Comparison of ENCODE assay signal across 10 cellular contexts in the genomic region with DNA sequence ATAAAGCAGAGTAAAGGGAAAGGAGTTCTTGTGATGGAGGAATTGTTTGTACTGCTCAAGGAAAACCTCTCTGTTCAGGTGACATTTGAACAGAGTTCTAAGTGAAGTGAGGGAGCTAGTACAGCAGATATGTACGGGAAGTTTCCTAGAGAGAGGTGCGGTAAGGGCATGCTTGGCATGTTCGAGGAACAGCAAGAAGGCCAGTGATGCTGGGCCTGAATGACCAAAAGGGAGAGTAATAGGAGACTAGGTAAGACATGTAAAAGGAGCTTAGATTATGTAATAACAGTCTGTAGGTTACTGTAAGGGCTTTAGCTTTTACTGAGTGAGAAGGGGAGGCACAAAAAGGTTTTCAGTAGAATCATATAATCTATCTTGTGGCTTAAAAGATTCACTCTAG.
"Had no signal": no experiment of that assay in that cellular context is flagged by ENCODE, and none has a peak within 500 bp of the region (broad histone marks: within the 10 kb centered on the region; RNA-seq: fewer than 3 reads in every experiment).

No MANE protein-coding gene starts in this region.

- H3K27ac ChIP-seq: GM23248, HL-60, KMS-11 had no signal

- DNase-seq: GM23248, GOT3, H7, HFFc6, KBM-7 had no signal

- H2AFZ ChIP-seq: GM23248 had no signal

- H3K4me2 ChIP-seq: KMS-11 had no signal

- H3K36me3 ChIP-seq: HAP-1 had no signal

- H3K9ac ChIP-seq: GM23248, KMS-11 had no signal

- H3K9me3 ChIP-seq: HAP-1 had no signal

- H3K4me3 ChIP-seq: GM23248, HAP-1 had no signal

- FAIRE-seq: HepG2 had no signal

- ATAC-seq: HCT116, HepG2 had no signal
